In the genomic region with DNA sequence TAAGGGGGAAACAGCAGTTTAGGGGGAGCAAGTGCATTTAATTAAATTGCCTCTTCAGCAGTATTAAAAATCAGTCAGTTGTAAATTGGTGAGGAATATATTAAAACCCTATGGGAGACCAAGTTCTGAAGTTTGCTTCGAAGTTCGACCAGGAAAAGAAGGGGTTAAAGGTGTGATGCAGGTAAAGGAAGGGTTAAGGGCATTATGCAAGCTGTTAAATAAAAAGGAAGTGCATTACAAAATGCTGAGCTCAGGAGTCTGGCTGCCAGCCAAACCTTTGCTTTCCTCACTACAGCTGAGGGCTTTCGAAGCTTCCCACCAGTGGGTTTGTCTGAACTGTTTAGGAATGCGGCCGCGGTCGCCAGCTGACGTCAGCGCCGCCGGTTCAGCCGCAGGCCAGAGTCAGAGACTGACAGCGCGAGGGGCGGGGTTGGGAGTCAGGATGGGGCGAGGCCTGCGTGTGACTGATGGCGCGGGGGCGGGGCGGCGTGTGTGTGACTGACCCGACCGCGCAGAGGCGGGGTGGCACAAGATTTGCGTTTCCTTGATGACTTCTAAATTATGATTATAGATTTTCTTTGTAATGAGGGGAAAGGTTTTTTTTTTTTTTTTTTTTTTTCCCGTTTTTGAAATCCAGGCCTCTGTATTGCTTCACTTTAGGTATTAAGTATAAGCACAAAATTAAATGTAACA, we compare ENCODE assay signal across 8 cellular contexts.
DNase-seq lines count a peak whose midpoint lies in the region; ATAC-seq and TF ChIP-seq lines count a peak whose summit lies in the region.

No MANE protein-coding gene starts in this region.

- H3K27ac Mint-ChIP-seq in activated naive CD8-positive, alpha-beta T cell = peak overlapping the region; percentile 75

- H3K36me3 Mint-ChIP-seq in activated naive CD8-positive, alpha-beta T cell = no peaks in the 10 kb centered on the region

- H3K4me1 Mint-ChIP-seq in activated naive CD8-positive, alpha-beta T cell (ENCODE audit: low read depth) = peaks cover 40% of the 10 kb centered on the region

- peak overlapping the region; percentile 80 for H3K4me3 Mint-ChIP-seq in activated naive CD8-positive, alpha-beta T cell

- DNase-seq in GM12865 (ENCODE audit: low read depth) (peak; percentile 94), NCI-H128 (lab: John Stamatoyannopoulos, UW; ENCODE audit: unreplicated experiment) (peak; percentile 52), SKM-1 treated with dmso at 0.1 percent for 144 hours (lab: John Stamatoyannopoulos, UW; ENCODE audit: unreplicated experiment) (peak; percentile 98), glomerular endothelial cell (ENCODE audit: extremely low read depth, low read depth, low spot score) (peak; percentile 98), nucleus accumbens (lab: John Stamatoyannopoulos, UW) (peak; percentile 64 to 99 (median 94)), substantia nigra (lab: John Stamatoyannopoulos, UW) (peak; percentile 47 to 99 (median 96))

- no peak for TF ChIP-seq CTCF in GM12865 (IDR thresholded peaks at IDR 0.05; ENCODE audit: insufficient read depth, low read depth, low read length, missing control alignments)

- H3K9me3 Mint-ChIP-seq in activated naive CD8-positive, alpha-beta T cell (ENCODE audit: low read depth) = no peaks in the 10 kb centered on the region

- no peak overlapping the region for H3K27ac ChIP-seq in substantia nigra (ENCODE audit: low read depth, low read length, poor library complexity, severe bottlenecking)

- H3K27me3 Mint-ChIP-seq in activated naive CD8-positive, alpha-beta T cell = no peaks in the 10 kb centered on the region

- ATAC-seq in HG02798 (IDR thresholded peaks at IDR 0.05; ENCODE audit: poor library complexity, unreplicated experiment) = peak; percentile 100

- peak overlapping the region; percentile 43 for H3K4me3 ChIP-seq in GM12865 (ENCODE audit: low read depth, low read length)
